In the genomic region with DNA sequence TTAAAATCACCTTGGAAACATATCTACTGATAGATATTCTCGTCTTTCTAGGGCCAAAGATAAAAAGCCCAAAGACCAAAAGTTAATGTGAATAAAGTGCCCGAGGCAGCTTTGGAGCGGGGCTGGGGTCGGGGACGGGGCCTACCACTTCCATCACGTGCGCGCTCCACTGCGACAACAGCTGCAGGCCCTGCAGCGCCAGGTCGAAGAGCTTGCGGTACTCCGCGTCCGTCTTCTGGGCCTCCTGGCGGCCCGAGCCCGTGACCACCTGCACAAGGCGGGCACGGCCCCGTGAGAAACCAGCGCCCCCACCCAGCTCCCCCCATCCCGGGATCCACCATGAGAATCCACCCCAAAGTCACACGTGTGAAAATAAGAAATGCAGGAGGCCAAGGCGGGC, we compare ENCODE assay signal across 6 cellular contexts.
"Had no signal": no experiment of that assay in that cellular context is flagged by ENCODE, and none has a peak within 500 bp of the region (broad histone marks: within the 10 kb centered on the region; RNA-seq: fewer than 3 reads in every experiment).

No MANE protein-coding gene starts in this region.

- H3K9me3 Mint-ChIP-seq: H9 had no signal

- H3K27ac Mint-ChIP-seq: H9 had no signal

- H3K4me3 ChIP-seq: GM23248, K562 had no signal

- DNase-seq: GM23248, GOT3, H9, HCEC 1CT, IMR-90 had no signal

- H3K27ac ChIP-seq: GM23248 had no signal

- H3K4me1 Mint-ChIP-seq: H9 had no signal

- H3K4me3 Mint-ChIP-seq: H9 had no signal

- ATAC-seq: K562 had no signal
